ENCODE assay signal across 8 cellular contexts in the genomic region with DNA sequence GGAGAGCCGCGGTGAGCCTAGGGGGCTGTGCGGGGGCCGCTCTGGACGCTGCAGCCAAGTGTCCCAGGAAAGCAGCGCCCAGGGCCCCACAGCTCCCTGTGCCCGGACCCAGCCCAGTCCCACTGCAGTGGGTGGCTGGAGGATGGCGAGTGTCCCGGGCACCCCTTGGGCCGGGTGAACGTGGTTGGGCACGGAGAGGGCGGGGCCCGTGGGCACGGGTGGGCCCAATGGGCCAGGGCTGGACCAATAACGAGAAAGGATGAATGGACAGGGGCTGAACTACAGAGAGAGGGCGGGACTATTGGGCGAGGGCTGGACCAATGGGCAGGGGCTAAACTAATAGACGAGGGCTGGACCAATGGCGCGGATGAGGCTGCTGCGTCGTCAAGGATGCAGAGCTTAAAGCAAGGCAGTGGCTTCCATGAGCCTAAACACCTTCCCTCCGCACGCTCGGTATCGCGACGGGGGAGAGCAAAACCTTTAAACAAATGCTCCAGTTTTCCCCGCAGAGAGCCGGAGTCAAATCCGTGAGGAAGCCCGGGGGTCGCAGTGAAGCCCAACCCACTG. TPM values are rescaled to one million over a fixed set of nuclear protein-coding genes. Genes with fewer than 3 reads are reported as not detected.
A peak's percentile ranks its signal among the peaks of the same experiment; 100 is the strongest.
DNase-seq lines count a peak whose midpoint lies in the region; ATAC-seq and TF ChIP-seq lines count a peak whose summit lies in the region.

No MANE protein-coding gene starts in this region.

- POLR2A ChIA-PET in T-cell (lab: Charles Lee) = interaction anchor here (0.6 to 1.4 kb wide), 2 partner anchors 29 to 276 kb away, joined by 3 read pairs; a partner anchor contains a TSS

- peaks cover 0 to 20% (median 11%) of the 10 kb centered on the region in 3 donors for H3K4me1 Mint-ChIP-seq in T-cell

- CTCF ChIA-PET in T-cell (lab: Charles Lee) = interaction anchor here in 1 of 2 donors (0.6 to 2.0 kb wide), 11 partner anchors 10 to 209 kb away, joined by 3 to 15 read pairs (median 5); a partner anchor contains a TSS

- H3K36me3 Mint-ChIP-seq in T-cell = no peaks in the 10 kb centered on the region

- DNase-seq in GM13976 (ENCODE audit: low spot score) (peak; percentile 96), NCI-H146 (lab: John Stamatoyannopoulos, UW) (peak; percentile 99), T-cell (peak in 33 of 34 experiments; percentile 86 to 96 (median 94)), ascending aorta (ENCODE audit: low spot score in 2 of 2) (peak; percentile 96 to 99), right cardiac atrium (peak; percentile 98 to 99 (median 98)), psoas muscle (peak; percentile 97 to 99), uterus (peak; percentile 96 to 99)

- H3K27me3 ChIP-seq in ascending aorta = no peaks in the 10 kb centered on the region
- H3K27me3 ChIP-seq in right cardiac atrium (ENCODE audit: control insufficient read depth, insufficient read depth) = no peaks in the 10 kb centered on the region
- no peaks in the 10 kb centered on the region for H3K27me3 ChIP-seq in psoas muscle (ENCODE audit: insufficient read depth in 3 of 3, low read length in 2 of 3)
- no peaks in the 10 kb centered on the region for H3K27me3 ChIP-seq in uterus

- no peak for TF ChIP-seq POLR2A in uterus (IDR thresholded peaks at IDR 0.05)

- in situ Hi-C loops in GM13976 (cut with MboI; ENCODE audit: low sequenced_read_pairs, unreplicated experiment) = no loop called here

- peak; percentile 91 for ATAC-seq in HG02870 (IDR thresholded peaks at IDR 0.05; ENCODE audit: unreplicated experiment)
- ATAC-seq in T-cell (replicated peaks in 1 of 4) = peak; percentile 87 to 91 (median 89)
- peak; percentile 98 for ATAC-seq in right cardiac atrium
- peak; percentile 96 to 98 (median 97) for ATAC-seq in psoas muscle

- H3K9me3 Mint-ChIP-seq in T-cell = no peaks in the 10 kb centered on the region

- intact Hi-C loops in ascending aorta (cut with DNase I) = loop anchor here (1.0 to 2.0 kb wide), 3 partner anchors 14 to 138 kb away; a partner anchor contains a TSS
- intact Hi-C loops in right cardiac atrium (cut with DNase I) = loop anchor here in 1 of 4 donors (2.0 kb wide), 1 partner anchor 22 kb away; no protein-coding TSS in a partner anchor
- intact Hi-C loops in psoas muscle (cut with DNase I) = no loop called here
- intact Hi-C loops in uterus (cut with DNase I; ENCODE audit: low total_unique reads) = no loop called here

- under 1% methylated on average over 34 of the region's 34 CpGs for WGBS in right cardiac atrium
- 0% methylated on average over 30 to 34 of the region's 34 CpGs for WGBS in psoas muscle, 3 donors

- H3K4me1 ChIP-seq in ascending aorta (peaks cover 0 to 5% of the 10 kb centered on the region in 2 donors), right cardiac atrium (ENCODE audit: control insufficient read depth, insufficient read depth, low read length) (peaks cover 2% of the 10 kb centered on the region), psoas muscle (no peaks in the 10 kb centered on the region), uterus (no peaks in the 10 kb centered on the region)

- H3K9me3 ChIP-seq in ascending aorta = no peaks in the 10 kb centered on the region
- H3K9me3 ChIP-seq in right cardiac atrium (ENCODE audit: control insufficient read depth, low read length) = no peaks in the 10 kb centered on the region
- no peaks in the 10 kb centered on the region for H3K9me3 ChIP-seq in psoas muscle
- H3K9me3 ChIP-seq in uterus = no peaks in the 10 kb centered on the region

- peak overlapping the region; percentile 96 to 97 for H3K27ac Mint-ChIP-seq in T-cell

- H3K27ac ChIP-seq in ascending aorta = peak overlapping the region; percentile 91 to 94
- H3K27ac ChIP-seq in right cardiac atrium (ENCODE audit: low read length) = peak overlapping the region; percentile 86
- peak overlapping the region; percentile 91 for H3K27ac ChIP-seq in psoas muscle
- H3K27ac ChIP-seq in uterus = peak overlapping the region; percentile 90 to 97

- peak overlapping the region; percentile 64 to 86 for H3K4me3 ChIP-seq in ascending aorta
- peak overlapping the region; percentile 62 for H3K4me3 ChIP-seq in right cardiac atrium (ENCODE audit: low read length)
- peak overlapping the region; percentile 96 for H3K4me3 ChIP-seq in psoas muscle
- H3K4me3 ChIP-seq in uterus = peak overlapping the region; percentile 69 to 76

- no peak for TF ChIP-seq CTCF in GM13976 (IDR thresholded peaks at IDR 0.05; ENCODE audit: borderline replicate concordance, control extremely low read depth, extremely low read depth, insufficient read depth, missing control alignments)
- no peak for TF ChIP-seq CTCF in ascending aorta (IDR thresholded peaks at IDR 0.05)
- no peak for TF ChIP-seq CTCF in psoas muscle (IDR thresholded peaks at IDR 0.05)
- TF ChIP-seq CTCF in uterus (IDR thresholded peaks at IDR 0.05) = no peak

- no peaks in the 10 kb centered on the region for H3K27me3 Mint-ChIP-seq in T-cell

- peak overlapping the region; percentile 87 to 93 (median 90) for H3K4me3 Mint-ChIP-seq in T-cell

- H3K36me3 ChIP-seq in ascending aorta (no peaks in the 10 kb centered on the region), psoas muscle (ENCODE audit: insufficient read depth in 1 of 2, low read depth in 1 of 2) (no peaks in the 10 kb centered on the region), uterus (no peaks in the 10 kb centered on the region)

RNA-seq across cellular contexts. Expression of a gene that starts 0.5 kb away (rescaled TPM):
- total RNA-seq in T-cell (10 to 100 TPM; 12.1 to 31.4 (median 25.6) TPM), ascending aorta (109 TPM), right cardiac atrium (10 to 100 TPM; 26.6 to 37.2 (median 29.1) TPM), psoas muscle (10 to 100 TPM; 14.1 to 15.7 (median 15.4) TPM), uterus (100 to 1,000 TPM in 1 of 4 donors, 10 to 100 TPM in 3; 27.9 to 223 (median 40.9) TPM)
- polyA plus RNA-seq in right cardiac atrium (44.3 TPM), psoas muscle (10 to 100 TPM; 26.5 to 39.4 (median 35.5) TPM)

RNA-seq across cellular contexts. Expression of a gene that starts 24.6 kb away (rescaled TPM):
- total RNA-seq in T-cell = 1 to 10 TPM in 3 of 5 donors, under 1 TPM in 1, not detected in 1; 0.56 to 2.6 (median 1.4) TPM
- not detected for total RNA-seq in ascending aorta
- not detected for total RNA-seq in right cardiac atrium
- not detected for polyA plus RNA-seq in right cardiac atrium
- under 1 TPM in 1 of 4 donors, not detected in 3; 0.20 TPM for total RNA-seq in psoas muscle
- under 1 TPM in 2 of 3 donors, not detected in 1; 0.07 to 0.13 TPM for polyA plus RNA-seq in psoas muscle
- total RNA-seq in uterus = 1 to 10 TPM in 1 of 4 donors, under 1 TPM in 1, not detected in 2; 0.46 to 2.4 TPM

RNA-seq across cellular contexts. Expression of a gene that starts 29.2 kb away (rescaled TPM):
- total RNA-seq in T-cell = 100 to 1,000 TPM in 3 of 5 donors, 10 to 100 TPM in 2; 83.0 to 144 (median 106) TPM
- total RNA-seq in ascending aorta = 74.3 TPM
- 10 to 100 TPM; 35.8 to 43.9 (median 36.4) TPM for total RNA-seq in right cardiac atrium
- 28.9 TPM for polyA plus RNA-seq in right cardiac atrium
- total RNA-seq in psoas muscle = 10 to 100 TPM; 33.0 to 55.5 (median 40.3) TPM
- polyA plus RNA-seq in psoas muscle = 10 to 100 TPM; 21.2 to 65.2 (median 24.7) TPM
- total RNA-seq in uterus = 10 to 100 TPM; 11.5 to 62.3 (median 27.2) TPM

RNA-seq across cellular contexts. Expression of a gene that starts 52.4 kb away (rescaled TPM):
- total RNA-seq in T-cell (under 1 TPM in 1 of 5 donors, not detected in 4; 0.43 TPM), ascending aorta (not detected), right cardiac atrium (under 1 TPM in 3 of 4 donors, not detected in 1; 0.35 to 0.64 (median 0.51) TPM), psoas muscle (not detected), uterus (10 to 100 TPM in 1 of 4 donors, 1 to 10 TPM in 1, not detected in 2; 1.3 to 15.9 TPM)
- polyA plus RNA-seq in right cardiac atrium (not detected), psoas muscle (under 1 TPM in 1 of 3 donors, not detected in 2; 0.62 TPM)

Comparison
In these comparisons a context has a peak if more than half of its experiments do, and no peak if none do; other contexts are left out.
1. Peak in every context shown above with its lines: DNase-seq, ATAC-seq, H3K4me3 ChIP-seq and H3K27ac ChIP-seq.